10 cellular contexts compared by ENCODE assay signal in the genomic region with DNA sequence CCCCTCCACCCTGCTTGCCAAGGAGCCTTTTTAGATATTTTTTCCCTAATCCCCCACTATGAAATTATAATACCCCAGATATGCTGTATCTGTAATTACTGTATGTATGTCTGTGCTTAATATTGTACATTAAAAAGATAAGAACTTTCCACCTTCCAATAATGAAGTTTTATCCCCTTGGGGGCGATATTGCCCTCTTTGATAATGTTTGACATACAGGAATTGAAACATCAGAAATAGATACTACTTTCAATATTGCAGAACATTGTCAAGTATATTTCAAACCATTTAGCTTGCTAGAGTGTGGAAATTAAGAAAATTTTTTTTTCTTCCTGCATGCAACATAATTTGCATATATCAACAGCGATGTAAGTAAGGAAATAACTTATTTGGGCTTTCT. TPM values are rescaled to one million over a fixed set of nuclear protein-coding genes. Genes with fewer than 3 reads are reported as not detected.
A peak's percentile ranks its signal among the peaks of the same experiment; 100 is the strongest.
DNase-seq lines count a peak whose midpoint lies in the region; ATAC-seq and TF ChIP-seq lines count a peak whose summit lies in the region.
"Had no signal": no experiment of that assay in that cellular context is flagged by ENCODE, and none has a peak within 500 bp of the region (broad histone marks: within the 10 kb centered on the region; RNA-seq: fewer than 3 reads in every experiment).

No MANE protein-coding gene starts in this region.

- in situ Hi-C loops in GM13976 (cut with MboI; ENCODE audit: low sequenced_read_pairs, unreplicated experiment): loop anchor here (25.0 kb wide), 1 partner anchor 230 kb away; a partner anchor contains a TSS

- H3K9me3 ChIP-seq in right lobe of liver: no peaks in the 10 kb centered on the region

- DNase-seq in GM13976 (ENCODE audit: low spot score) (peak; percentile 20), right lobe of liver (no peak), HPDE6-E6E7 (ENCODE audit: extremely low spot score) (no peak), NCI-H2107 treated with DMSO at 0.1 percent for 48 hours (lab: John Stamatoyannopoulos, UW; ENCODE audit: unreplicated experiment) (no peak), islet precursor cell (no peak), NCI-H2029 (lab: John Stamatoyannopoulos, UW) (no peak)
- DNase-seq: activated naive CD4-positive, alpha-beta T cell treated with anti-CD3 and anti-CD28 coated beads, Interleukin-2, amount 50 U/mL, for 16 hours; mesendoderm had no signal

- WGBS in right lobe of liver (ENCODE audit: insufficient coverage, low coverage, low lambda C conversion rate, missing lambda C conversion rate): 82% methylated on average over 2 of the region's 2 CpGs

- ATAC-seq in HG02885 (IDR thresholded peaks at IDR 0.05; ENCODE audit: poor library complexity, unreplicated experiment): peak; percentile 48
- ATAC-seq in SK-N-SH treated with all-trans-retinoic acid at 6 μM for 48 hours: peak; percentile 50; the same call in 1 of the 3 replicates
- no peak for ATAC-seq in right lobe of liver

- H3K36me3 ChIP-seq in right lobe of liver: no peaks in the 10 kb centered on the region

- TF ChIP-seq CTCF in GM13976 (IDR thresholded peaks at IDR 0.05; ENCODE audit: borderline replicate concordance, control extremely low read depth, extremely low read depth, insufficient read depth, missing control alignments): no peak
- TF ChIP-seq CTCF in right lobe of liver (IDR thresholded peaks at IDR 0.05): peak in 3 of 4 donors; percentile 24 to 33 (median 25)

- H3K4me3 ChIP-seq in right lobe of liver: no peak overlapping the region

- no peak for TF ChIP-seq POLR2A in right lobe of liver (IDR thresholded peaks at IDR 0.05)

- intact Hi-C loops in right lobe of liver (cut with DNase I): no loop called here

- H3K4me1 ChIP-seq in right lobe of liver: no peaks in the 10 kb centered on the region

- H3K27me3 ChIP-seq in right lobe of liver: no peaks in the 10 kb centered on the region

- no peak overlapping the region for H3K27ac ChIP-seq in right lobe of liver

TF ChIP-seq in SK-N-SH treated with all-trans-retinoic acid at 6 μM for 48 hours, 23 proteins besides CTCF, POLR2A, EP300 and RAD21:
- TF ChIP-seq ZNF70 (CRISPR knock-in tag; IDR thresholded peaks at IDR 0.05) (no peak), TCF4 (CRISPR knock-in tag; IDR thresholded peaks at IDR 0.05; ENCODE audit: borderline replicate concordance) (no peak), ZNF565 (CRISPR knock-in tag; conservative IDR thresholded peaks at IDR 0.05; ENCODE audit: low read depth) (no peak), ZFP3 (CRISPR knock-in tag; IDR thresholded peaks at IDR 0.05) (no peak), RARB (CRISPR knock-in tag; IDR thresholded peaks at IDR 0.05) (no peak), ZC3H10 (CRISPR knock-in tag; IDR thresholded peaks at IDR 0.05) (no peak)

RNA-seq across cellular contexts. Expression of a gene that starts 58.9 kb away (rescaled TPM):
- 1 to 10 TPM; 5.3 to 8.5 (median 8.1) TPM for total RNA-seq in right lobe of liver

Comparison
In these comparisons a context has a peak if more than half of its experiments do, and no peak if none do; other contexts are left out.
1. ATAC-seq: peak in HG02885 (single experiment) and SK-N-SH treated with all-trans-retinoic acid at 6 μM for 48 hours (single experiment); none in right lobe of liver (0 of 4).